15 cellular contexts compared by ENCODE assay signal in the genomic region with DNA sequence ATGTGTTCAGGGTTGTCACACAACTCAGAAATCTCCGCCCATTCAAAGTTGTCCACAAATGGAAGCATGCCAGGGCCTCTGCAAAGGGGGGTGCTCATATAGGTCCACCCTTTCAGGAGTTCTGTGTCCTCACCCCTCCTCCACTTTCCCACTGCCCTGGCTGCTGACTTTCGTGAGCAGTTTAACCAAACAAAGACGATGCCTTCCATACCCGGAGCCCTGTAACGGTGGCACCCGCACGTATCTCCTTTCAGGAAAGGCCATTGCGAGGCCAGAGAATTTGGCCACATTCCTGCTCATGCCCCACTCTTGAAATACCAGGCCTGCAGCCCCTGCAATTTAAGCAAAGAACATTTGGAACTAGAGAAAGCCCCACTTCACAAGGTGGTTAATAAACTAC. TPM values are rescaled to one million over a fixed set of nuclear protein-coding genes. Genes with fewer than 3 reads are reported as not detected.
DNase-seq lines count a peak whose midpoint lies in the region; ATAC-seq and TF ChIP-seq lines count a peak whose summit lies in the region.
"Had no signal": no experiment of that assay in that cellular context is flagged by ENCODE, and none has a peak within 500 bp of the region (broad histone marks: within the 10 kb centered on the region; RNA-seq: fewer than 3 reads in every experiment).

No MANE protein-coding gene starts in this region.

- H3K9ac ChIP-seq in rectal smooth muscle tissue (ENCODE audit: low read length) = no peak overlapping the region

- 71 to 81% (median 77%) methylated on average over 8 of the region's 8 CpGs for WGBS in heart left ventricle, 4 donors

- peak overlapping the region in 10 of 12 donors; percentile 28 to 96 (median 72) for H3K27ac ChIP-seq in heart left ventricle
- peak overlapping the region; percentile 95 for H3K27ac ChIP-seq in rectal smooth muscle tissue (ENCODE audit: low read depth, low read length)
- H3K27ac ChIP-seq in vagina = peak overlapping the region; percentile 78

- peaks cover 0 to 38% (median 14%) of the 10 kb centered on the region in 9 donors for H3K27me3 ChIP-seq in heart left ventricle
- no peaks in the 10 kb centered on the region for H3K27me3 ChIP-seq in rectal smooth muscle tissue (ENCODE audit: control insufficient read depth, insufficient read depth, low read length)
- H3K27me3 ChIP-seq in vagina = no peaks in the 10 kb centered on the region
- H3K27me3 ChIP-seq: Peyer's patch had no signal

- H3K4me3 ChIP-seq in heart left ventricle (peak overlapping the region in 8 of 12 donors; percentile 49 to 67 (median 62)), rectal smooth muscle tissue (ENCODE audit: low read length) (peak overlapping the region; percentile 68), vagina (peak overlapping the region; percentile 37 to 48)

- TF ChIP-seq POLR2A in heart left ventricle (IDR thresholded peaks at IDR 0.05) (no peak), vagina (IDR thresholded peaks at IDR 0.05) (no peak)

- ATAC-seq in heart left ventricle (peak in 1 of 4 donors; percentile 21), left ventricle myocardium superior (no peak), HG02938 (IDR thresholded peaks at IDR 0.05; ENCODE audit: unreplicated experiment) (no peak), GM19397 (IDR thresholded peaks at IDR 0.05; ENCODE audit: unreplicated experiment) (no peak)

- H3K9me3 ChIP-seq in heart left ventricle (no peaks in the 10 kb centered on the region), vagina (no peaks in the 10 kb centered on the region)
- H3K9me3 ChIP-seq: Peyer's patch had no signal

- DNase-seq in heart left ventricle = no peak
- no peak for DNase-seq in left ventricle myocardium superior
- peak; percentile 39 for DNase-seq in globus pallidus (ENCODE audit: low spot score)
- no peak for DNase-seq in vagina (ENCODE audit: extremely low spot score in 2 of 2)
- DNase-seq in SKM-1 treated with dmso at 0.1 percent for 144 hours (lab: John Stamatoyannopoulos, UW; ENCODE audit: unreplicated experiment) = no peak
- DNase-seq: 8988T; activated B cell treated with CpG ODN at 0.5 μM for 24 hours; activated naive CD4-positive, alpha-beta T cell treated with anti-CD3 and anti-CD28 coated beads for 36 hours; NCI-H1930; stimulated activated CD4-positive, alpha-beta T cell treated with anti-CD3 and anti-CD28 coated beads, Interleukin-12 subunit alpha, Interleukin-12 subunit beta, amount 100 ng/mL, for 4 hours had no signal

- H3K36me3 ChIP-seq in heart left ventricle (no peaks in the 10 kb centered on the region), rectal smooth muscle tissue (ENCODE audit: control insufficient read depth, insufficient read depth, low read length) (no peaks in the 10 kb centered on the region), vagina (no peaks in the 10 kb centered on the region)
- H3K36me3 ChIP-seq: Peyer's patch had no signal

- no peak for TF ChIP-seq CTCF in heart left ventricle (IDR thresholded peaks at IDR 0.05)
- no peak for TF ChIP-seq CTCF in vagina (IDR thresholded peaks at IDR 0.05)

- intact Hi-C loops in heart left ventricle (cut with DNase I) = no loop called here
- intact Hi-C loops in left ventricle myocardium superior (cut with micrococcal nuclease) = no loop called here
- intact Hi-C loops in vagina (cut with DNase I) = no loop called here

- H3K4me1 ChIP-seq in heart left ventricle (peaks cover 0 to 16% (median 0%) of the 10 kb centered on the region in 12 donors), rectal smooth muscle tissue (ENCODE audit: control insufficient read depth, insufficient read depth, low read length) (peaks cover 31% of the 10 kb centered on the region), vagina (peaks cover 18% of the 10 kb centered on the region)

RNA-seq across cellular contexts. Expression of gene CPXM2, which starts 1.4 kb away (rescaled TPM):
- total RNA-seq in heart left ventricle (10 to 100 TPM in 2 of 9 donors, 1 to 10 TPM in 7; 1.1 to 23.2 (median 5.8) TPM), left ventricle myocardium superior (4.1 TPM), vagina (18.9 TPM)
- polyA plus RNA-seq in heart left ventricle = 1 to 10 TPM; 1.2 to 1.8 TPM
- total RNA-seq: activated B cell treated with CpG ODN at 0.5 μM for 24 hours; activated naive CD4-positive, alpha-beta T cell treated with anti-CD3 and anti-CD28 coated beads for 36 hours; MCF 10A had no signal
